25 cellular contexts compared by ENCODE assay signal in the genomic region with DNA sequence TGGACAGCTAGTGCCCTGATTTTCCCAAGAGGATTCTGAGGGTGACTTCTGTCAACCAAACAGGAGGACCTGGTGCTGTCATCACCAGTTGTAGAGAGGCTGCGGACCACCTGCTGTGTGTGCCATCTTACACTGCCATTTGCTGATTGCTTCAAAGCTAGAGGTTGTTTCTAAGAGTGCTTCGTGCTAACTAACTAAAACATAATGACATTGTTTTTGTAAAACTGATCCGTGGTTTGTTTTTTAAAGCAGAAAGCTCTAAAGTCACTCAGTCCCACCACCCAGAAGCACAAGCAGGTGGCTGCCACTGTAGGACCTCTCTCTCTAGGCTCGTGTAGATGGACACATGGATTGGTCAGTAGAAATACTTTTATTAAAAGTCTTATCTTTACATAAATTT.
"Had no signal": no experiment of that assay in that cellular context is flagged by ENCODE, and none has a peak within 500 bp of the region (broad histone marks: within the 10 kb centered on the region; RNA-seq: fewer than 3 reads in every experiment).

No MANE protein-coding gene starts in this region.

- H2AFZ ChIP-seq: hepatocyte, neural progenitor cell had no signal

- H3K4me3 Mint-ChIP-seq: activated B cell treated with CpG ODN at 0.5 μM for 24 hours; activated CD4-positive, alpha-beta T cell treated with anti-CD3 and anti-CD28 coated beads for 36 hours; brain; immature natural killer cell; neural progenitor cell; T-helper 17 cell had no signal

- H3K27me3 Mint-ChIP-seq: activated B cell treated with CpG ODN at 0.5 μM for 24 hours; activated CD4-positive, alpha-beta T cell treated with anti-CD3 and anti-CD28 coated beads for 36 hours; brain; naive B cell; T-helper 17 cell had no signal

- H3K4me3 ChIP-seq: hepatocyte, lower lobe of right lung, mucosa of descending colon, neural progenitor cell, sigmoid colon, smooth muscle cell, tibial artery had no signal

- ATAC-seq: activated CD4-positive, alpha-beta T cell treated with anti-CD3 and anti-CD28 coated beads for 36 hours; esophagus mucosa; left lobe of liver; lower lobe of right lung; mucosa of descending colon; T-helper 17 cell had no signal

- H3K9me3 ChIP-seq: lower lobe of right lung, mucosa of descending colon, sigmoid colon, tibial artery had no signal

- H3K27me3 ChIP-seq: hepatocyte, neural progenitor cell, sigmoid colon, tibial artery had no signal

- H3K9ac ChIP-seq: neural progenitor cell had no signal

- H3K4me2 ChIP-seq: hepatocyte, neural progenitor cell, smooth muscle cell had no signal

- H3K27ac Mint-ChIP-seq: activated CD4-positive, alpha-beta T cell treated with anti-CD3 and anti-CD28 coated beads for 36 hours; T-helper 17 cell had no signal

- H3K9me3 Mint-ChIP-seq: activated B cell treated with CpG ODN at 0.5 μM for 24 hours, brain, immature natural killer cell, naive B cell, neural progenitor cell had no signal

- DNase-seq: activated B cell treated with CpG ODN at 0.5 μM for 24 hours; activated CD4-positive, alpha-beta T cell treated with anti-CD3 and anti-CD28 coated beads for 36 hours; activated CD4-positive, alpha-beta T cell treated with anti-CD3 and anti-CD28 coated beads, Interleukin-2, amount 50 U/mL, for 4 hours; activated gamma-delta T cell; activated naive CD4-positive, alpha-beta T cell treated with anti-CD3 and anti-CD28 coated beads, Interleukin-2, amount 50 U/mL, for 16 hours; aorta; dermis blood vessel endothelial cell; effector memory CD4-positive, alpha-beta T cell; foreskin melanocyte; immature natural killer cell; lower lobe of right lung; mesendoderm; mucosa of descending colon; naive B cell; sigmoid colon; stimulated activated CD4-positive, alpha-beta T cell treated with anti-CD3 and anti-CD28 coated beads, Interleukin-15, amount 100 ng/mL, for 24 hours; stimulated activated naive CD4-positive, alpha-beta T cell treated with Interleukin-2 at 50 U/mL for 16 hours; T-helper 17 cell had no signal

- H3K27ac ChIP-seq: hepatocyte, lower lobe of right lung, neural progenitor cell, sigmoid colon, tibial artery had no signal

- H3K36me3 ChIP-seq: lower lobe of right lung, neural progenitor cell, sigmoid colon, tibial artery had no signal
